In the genomic region with DNA sequence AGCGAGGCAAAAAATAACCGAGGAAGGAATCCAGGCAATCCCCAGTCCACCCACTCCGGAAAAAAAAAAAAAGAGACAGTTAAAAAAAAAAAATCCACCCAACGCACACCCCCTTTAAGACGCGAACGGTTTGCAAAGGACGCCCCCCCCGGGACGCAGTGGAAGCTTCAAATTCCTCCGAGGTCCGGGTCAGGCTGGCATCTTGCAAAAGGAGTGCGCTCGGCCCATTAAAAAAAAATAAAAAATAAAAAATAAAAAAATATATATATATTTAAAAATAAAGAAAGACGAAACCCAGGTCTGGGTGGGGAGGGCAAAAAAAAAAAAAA, we compare ENCODE assay signal across 15 cellular contexts. TPM values are rescaled to one million over a fixed set of nuclear protein-coding genes. Genes with fewer than 3 reads are reported as not detected.
DNase-seq lines count a peak whose midpoint lies in the region; ATAC-seq and TF ChIP-seq lines count a peak whose summit lies in the region.
"Had no signal": no experiment of that assay in that cellular context is flagged by ENCODE, and none has a peak within 500 bp of the region (broad histone marks: within the 10 kb centered on the region; RNA-seq: fewer than 3 reads in every experiment).

No MANE protein-coding gene starts in this region.

- H3K9me3 Mint-ChIP-seq in nephron progenitor cell: peaks cover 7% of the 10 kb centered on the region
- no peaks in the 10 kb centered on the region for H3K9me3 Mint-ChIP-seq in natural killer cell treated with Interleukin-12 subunit alpha and Interleukin-12 subunit beta and Interleukin-15 and Interleukin-18, amount 100 ng/mL, for 72 hours
- H3K9me3 Mint-ChIP-seq: activated CD4-positive, alpha-beta memory T cell treated with anti-CD3 and anti-CD28 coated beads for 36 hours had no signal

- H3K4me1 Mint-ChIP-seq in nephron progenitor cell: peaks cover 10% of the 10 kb centered on the region
- H3K4me1 Mint-ChIP-seq in natural killer cell treated with Interleukin-12 subunit alpha and Interleukin-12 subunit beta and Interleukin-15 and Interleukin-18, amount 100 ng/mL, for 72 hours (ENCODE audit: low read depth in 2 of 2): peaks cover 0 to 3% of the 10 kb centered on the region in 2 donors
- H3K4me1 Mint-ChIP-seq: T-helper 17 cell had no signal

- peaks cover 7% of the 10 kb centered on the region for H3K36me3 ChIP-seq in ectodermal cell (ENCODE audit: control insufficient read depth, insufficient read depth, low read length)
- H3K36me3 ChIP-seq: uterus had no signal

- no peak for ATAC-seq in natural killer cell treated with Interleukin-12 subunit alpha and Interleukin-12 subunit beta and Interleukin-15 and Interleukin-18, amount 100 ng/mL, for 72 hours
- ATAC-seq in GM21576 (IDR thresholded peaks at IDR 0.05; ENCODE audit: unreplicated experiment): no peak
- no peak for ATAC-seq in HG02588 (IDR thresholded peaks at IDR 0.05; ENCODE audit: unreplicated experiment)
- ATAC-seq: PC-3 had no signal

- peak overlapping the region; percentile 77 for H3K4me3 Mint-ChIP-seq in nephron progenitor cell
- no peak overlapping the region for H3K4me3 Mint-ChIP-seq in natural killer cell treated with Interleukin-12 subunit alpha and Interleukin-12 subunit beta and Interleukin-15 and Interleukin-18, amount 100 ng/mL, for 72 hours

- DNase-seq in stimulated activated CD4-positive, alpha-beta T cell treated with anti-CD3 and anti-CD28 coated beads, Interleukin-15, amount 100 ng/mL, for 24 hours: peak; percentile 7
- DNase-seq in stimulated activated CD4-positive, alpha-beta T cell treated with anti-CD3 and anti-CD28 coated beads, Interleukin-2, amount 100 ng/mL, for 48 hours: no peak
- DNase-seq in nephron progenitor cell (no peak), NCI-H2227 (lab: John Stamatoyannopoulos, UW; ENCODE audit: unreplicated experiment) (no peak)
- DNase-seq in natural killer cell treated with Interleukin-12 subunit alpha and Interleukin-12 subunit beta and Interleukin-15 and Interleukin-18, amount 100 ng/mL, for 72 hours (ENCODE audit: low spot score): no peak
- DNase-seq: activated naive CD4-positive, alpha-beta T cell; cortex of kidney; foreskin melanocyte; PC-3; T-helper 17 cell; uterus had no signal

- peaks cover 27% of the 10 kb centered on the region for H3K4me1 ChIP-seq in ectodermal cell (ENCODE audit: control insufficient read depth, insufficient read depth, low read length)

- H3K27ac ChIP-seq in ectodermal cell (ENCODE audit: insufficient read depth, low read depth, low read length, poor library complexity, severe bottlenecking): no peak overlapping the region
- H3K27ac ChIP-seq: uterus had no signal

- peak overlapping the region; percentile 91 for H3K4me3 ChIP-seq in ectodermal cell (ENCODE audit: insufficient read depth, low read depth, low read length)
- H3K4me3 ChIP-seq: uterus had no signal

- no peak for TF ChIP-seq CTCF in nephron progenitor cell (IDR thresholded peaks at IDR 0.05)

- no peak overlapping the region for H3K27ac Mint-ChIP-seq in nephron progenitor cell
- H3K27ac Mint-ChIP-seq in natural killer cell treated with Interleukin-12 subunit alpha and Interleukin-12 subunit beta and Interleukin-15 and Interleukin-18, amount 100 ng/mL, for 72 hours: no peak overlapping the region
- H3K27ac Mint-ChIP-seq: activated CD4-positive, alpha-beta memory T cell treated with anti-CD3 and anti-CD28 coated beads for 36 hours; T-helper 17 cell had no signal

- peaks cover 25% of the 10 kb centered on the region for H3K27me3 ChIP-seq in ectodermal cell (ENCODE audit: control insufficient read depth, insufficient read depth, low read length, poor library complexity, severe bottlenecking)

- H3K9me3 ChIP-seq in ectodermal cell (ENCODE audit: control insufficient read depth, low read length): no peaks in the 10 kb centered on the region
- H3K9me3 ChIP-seq: uterus had no signal

- peaks cover 91% of the 10 kb centered on the region for H3K27me3 Mint-ChIP-seq in nephron progenitor cell (ENCODE audit: low read depth, poor library complexity)
- H3K27me3 Mint-ChIP-seq in natural killer cell treated with Interleukin-12 subunit alpha and Interleukin-12 subunit beta and Interleukin-15 and Interleukin-18, amount 100 ng/mL, for 72 hours: peaks cover 39 to 61% of the 10 kb centered on the region in 2 donors

- H3K36me3 Mint-ChIP-seq in nephron progenitor cell (ENCODE audit: low read depth): no peaks in the 10 kb centered on the region
- no peaks in the 10 kb centered on the region for H3K36me3 Mint-ChIP-seq in natural killer cell treated with Interleukin-12 subunit alpha and Interleukin-12 subunit beta and Interleukin-15 and Interleukin-18, amount 100 ng/mL, for 72 hours
- H3K36me3 Mint-ChIP-seq: activated CD4-positive, alpha-beta memory T cell treated with anti-CD3 and anti-CD28 coated beads for 36 hours had no signal

- WGBS in ectodermal cell, 2 experiments: 0% methylated on average over 8 to 13 of the region's 15 CpGs

RNA-seq across cellular contexts. Expression of a gene that starts 0.2 kb away (rescaled TPM):
- polyA plus RNA-seq in ectodermal cell (2013, experiment 1 of 4): 38.9 TPM
- polyA plus RNA-seq in ectodermal cell (2013, experiment 2 of 4): 54.5 TPM
- polyA plus RNA-seq in ectodermal cell (2013, experiment 3 of 4): 29.2 TPM
- polyA plus RNA-seq in ectodermal cell (2013, experiment 4 of 4): 37.9 TPM
- under 1 TPM; 0.26 to 0.86 TPM for total RNA-seq in natural killer cell treated with Interleukin-12 subunit alpha and Interleukin-12 subunit beta and Interleukin-15 and Interleukin-18, amount 100 ng/mL, for 72 hours
